16 cellular contexts compared by ENCODE assay signal in genomic region chr14:58717821-58718220, GRCh38.
"Had no signal": no experiment of that assay in that cellular context is flagged by ENCODE, and none has a peak within 500 bp of the region (broad histone marks: within the 10 kb centered on the region; RNA-seq: fewer than 3 reads in every experiment).

No MANE protein-coding gene starts in this region.

- H3K27ac Mint-ChIP-seq: activated CD4-positive, alpha-beta T cell treated with anti-CD3 and anti-CD28 coated beads, Interleukin-2, amount 10 ng/mL, durations not matched to agents 24 days and 14 days; activated CD8-positive, alpha-beta T cell treated with anti-CD3 and anti-CD28 coated beads for 36 hours; activated T-cell treated with anti-CD3 and anti-CD28 coated beads, Interleukin-2, amount 50 U/mL, for 24 hours; effector memory CD8-positive, alpha-beta T cell; naive B cell; stimulated activated naive B cell treated with anti-CD40 and anti-IgM and Interleukin-4, amounts not matched to agents 10 μg/mL and 1 μg/mL and 100 μg/mL, for 72 hours had no signal

- H3K9me3 Mint-ChIP-seq: activated CD8-positive, alpha-beta T cell treated with anti-CD3 and anti-CD28 coated beads for 36 hours; activated T-cell treated with anti-CD3 and anti-CD28 coated beads, Interleukin-2, amount 50 U/mL, for 24 hours had no signal

- H3K4me1 ChIP-seq: pancreas, right lobe of liver had no signal

- H3K27me3 Mint-ChIP-seq: activated CD4-positive, alpha-beta T cell treated with anti-CD3 and anti-CD28 coated beads, Interleukin-2, amount 10 ng/mL, durations not matched to agents 24 days and 14 days; activated T-cell treated with anti-CD3 and anti-CD28 coated beads, Interleukin-2, amount 50 U/mL, for 24 hours; effector memory CD8-positive, alpha-beta T cell; stimulated activated naive B cell treated with anti-CD40 and anti-IgM and Interleukin-4, amounts not matched to agents 10 μg/mL and 1 μg/mL and 100 μg/mL, for 72 hours had no signal

- H3K9me3 ChIP-seq: pancreas, right lobe of liver had no signal

- H3K27me3 ChIP-seq: cardiac muscle cell, pancreas, right lobe of liver had no signal

- H3K36me3 ChIP-seq: cardiac muscle cell, pancreas, right lobe of liver had no signal

- H3K27ac ChIP-seq: epithelial cell of prostate, pancreas, right lobe of liver had no signal

- H3K36me3 Mint-ChIP-seq: naive B cell had no signal

- H3K4me3 ChIP-seq: cardiac muscle cell, pancreas, right lobe of liver had no signal

- H3K4me3 Mint-ChIP-seq: activated CD4-positive, alpha-beta T cell treated with anti-CD3 and anti-CD28 coated beads, Interleukin-2, amount 10 ng/mL, durations not matched to agents 24 days and 14 days; activated CD8-positive, alpha-beta T cell treated with anti-CD3 and anti-CD28 coated beads for 36 hours; activated T-cell treated with anti-CD3 and anti-CD28 coated beads, Interleukin-2, amount 50 U/mL, for 24 hours; effector memory CD8-positive, alpha-beta T cell; naive B cell; stimulated activated naive B cell treated with anti-CD40 and anti-IgM and Interleukin-4, amounts not matched to agents 10 μg/mL and 1 μg/mL and 100 μg/mL, for 72 hours had no signal

- ATAC-seq: activated CD8-positive, alpha-beta T cell treated with anti-CD3 and anti-CD28 coated beads for 36 hours; effector memory CD8-positive, alpha-beta T cell; left lobe of liver; pancreas; right lobe of liver; stimulated activated naive B cell treated with anti-CD40 and anti-IgM and Interleukin-4, amounts not matched to agents 10 μg/mL and 1 μg/mL and 100 μg/mL, for 72 hours had no signal

- DNase-seq: activated CD4-positive, alpha-beta T cell treated with anti-CD3 and anti-CD28 coated beads, Interleukin-2, amount 10 ng/mL, durations not matched to agents 24 days and 14 days; activated CD8-positive, alpha-beta T cell treated with anti-CD3 and anti-CD28 coated beads for 36 hours; activated naive CD4-positive, alpha-beta T cell treated with anti-CD3 and anti-CD28 coated beads, Interleukin-2, amount 50 U/mL, for 16 hours; activated T-cell treated with anti-CD3 and anti-CD28 coated beads, Interleukin-2, amount 50 U/mL, for 24 hours; dermis blood vessel endothelial cell; effector memory CD8-positive, alpha-beta T cell; hypothalamus; naive B cell; pancreas; right lobe of liver; stimulated activated naive B cell treated with anti-CD40 and anti-IgM and Interleukin-4, amounts not matched to agents 10 μg/mL and 1 μg/mL and 100 μg/mL, for 72 hours; T-helper 1 cell; T-helper 9 cell had no signal
